1 cellular context compared by ENCODE assay signal in genomic region chr13:98486412-98486811, GRCh38.
TF ChIP-seq lines count a peak whose summit lies in the region.

No MANE protein-coding gene starts in this region.

TF ChIP-seq in GM23338, 12 proteins besides CTCF, POLR2A, EP300 and RAD21 (continued from another document):
- TF ChIP-seq, protein P1, sequence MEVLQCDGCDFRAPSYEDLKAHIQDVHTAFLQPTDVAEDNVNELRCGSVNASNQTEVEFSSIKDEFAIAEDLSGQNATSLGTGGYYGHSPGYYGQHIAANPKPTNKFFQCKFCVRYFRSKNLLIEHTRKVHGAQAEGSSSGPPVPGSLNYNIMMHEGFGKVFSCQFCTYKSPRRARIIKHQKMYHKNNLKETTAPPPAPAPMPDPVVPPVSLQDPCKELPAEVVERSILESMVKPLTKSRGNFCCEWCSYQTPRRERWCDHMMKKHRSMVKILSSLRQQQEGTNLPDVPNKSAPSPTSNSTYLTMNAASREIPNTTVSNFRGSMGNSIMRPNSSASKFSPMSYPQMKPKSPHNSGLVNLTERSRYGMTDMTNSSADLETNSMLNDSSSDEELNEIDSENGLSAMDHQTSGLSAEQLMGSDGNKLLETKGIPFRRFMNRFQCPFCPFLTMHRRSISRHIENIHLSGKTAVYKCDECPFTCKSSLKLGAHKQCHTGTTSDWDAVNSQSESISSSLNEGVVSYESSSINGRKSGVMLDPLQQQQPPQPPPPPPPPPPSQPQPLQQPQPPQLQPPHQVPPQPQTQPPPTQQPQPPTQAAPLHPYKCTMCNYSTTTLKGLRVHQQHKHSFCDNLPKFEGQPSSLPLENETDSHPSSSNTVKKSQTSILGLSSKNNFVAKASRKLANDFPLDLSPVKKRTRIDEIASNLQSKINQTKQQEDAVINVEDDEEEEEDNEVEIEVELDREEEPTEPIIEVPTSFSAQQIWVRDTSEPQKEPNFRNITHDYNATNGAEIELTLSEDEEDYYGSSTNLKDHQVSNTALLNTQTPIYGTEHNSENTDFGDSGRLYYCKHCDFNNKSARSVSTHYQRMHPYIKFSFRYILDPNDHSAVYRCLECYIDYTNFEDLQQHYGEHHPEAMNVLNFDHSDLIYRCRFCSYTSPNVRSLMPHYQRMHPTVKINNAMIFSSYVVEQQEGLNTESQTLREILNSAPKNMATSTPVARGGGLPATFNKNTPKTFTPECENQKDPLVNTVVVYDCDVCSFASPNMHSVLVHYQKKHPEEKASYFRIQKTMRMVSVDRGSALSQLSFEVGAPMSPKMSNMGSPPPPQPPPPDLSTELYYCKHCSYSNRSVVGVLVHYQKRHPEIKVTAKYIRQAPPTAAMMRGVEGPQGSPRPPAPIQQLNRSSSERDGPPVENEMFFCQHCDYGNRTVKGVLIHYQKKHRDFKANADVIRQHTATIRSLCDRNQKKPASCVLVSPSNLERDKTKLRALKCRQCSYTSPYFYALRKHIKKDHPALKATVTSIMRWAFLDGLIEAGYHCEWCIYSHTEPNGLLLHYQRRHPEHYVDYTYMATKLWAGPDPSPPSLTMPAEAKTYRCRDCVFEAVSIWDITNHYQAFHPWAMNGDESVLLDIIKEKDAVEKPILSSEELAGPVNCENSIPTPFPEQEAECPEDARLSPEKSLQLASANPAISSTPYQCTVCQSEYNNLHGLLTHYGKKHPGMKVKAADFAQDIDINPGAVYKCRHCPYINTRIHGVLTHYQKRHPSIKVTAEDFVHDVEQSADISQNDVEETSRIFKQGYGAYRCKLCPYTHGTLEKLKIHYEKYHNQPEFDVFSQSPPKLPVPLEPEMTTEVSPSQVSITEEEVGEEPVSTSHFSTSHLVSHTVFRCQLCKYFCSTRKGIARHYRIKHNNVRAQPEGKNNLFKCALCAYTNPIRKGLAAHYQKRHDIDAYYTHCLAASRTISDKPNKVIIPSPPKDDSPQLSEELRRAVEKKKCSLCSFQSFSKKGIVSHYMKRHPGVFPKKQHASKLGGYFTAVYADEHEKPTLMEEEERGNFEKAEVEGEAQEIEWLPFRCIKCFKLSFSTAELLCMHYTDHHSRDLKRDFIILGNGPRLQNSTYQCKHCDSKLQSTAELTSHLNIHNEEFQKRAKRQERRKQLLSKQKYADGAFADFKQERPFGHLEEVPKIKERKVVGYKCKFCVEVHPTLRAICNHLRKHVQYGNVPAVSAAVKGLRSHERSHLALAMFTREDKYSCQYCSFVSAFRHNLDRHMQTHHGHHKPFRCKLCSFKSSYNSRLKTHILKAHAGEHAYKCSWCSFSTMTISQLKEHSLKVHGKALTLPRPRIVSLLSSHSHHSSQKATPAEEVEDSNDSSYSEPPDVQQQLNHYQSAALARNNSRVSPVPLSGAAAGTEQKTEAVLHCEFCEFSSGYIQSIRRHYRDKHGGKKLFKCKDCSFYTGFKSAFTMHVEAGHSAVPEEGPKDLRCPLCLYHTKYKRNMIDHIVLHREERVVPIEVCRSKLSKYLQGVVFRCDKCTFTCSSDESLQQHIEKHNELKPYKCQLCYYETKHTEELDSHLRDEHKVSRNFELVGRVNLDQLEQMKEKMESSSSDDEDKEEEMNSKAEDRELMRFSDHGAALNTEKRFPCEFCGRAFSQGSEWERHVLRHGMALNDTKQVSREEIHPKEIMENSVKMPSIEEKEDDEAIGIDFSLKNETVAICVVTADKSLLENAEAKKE (CRISPR knock-in tag; IDR thresholded peaks at IDR 0.05) = no peak
- TF ChIP-seq EZH2 (IDR thresholded peaks at IDR 0.05; ENCODE audit: low read depth, unreplicated experiment) (no peak), EZH2phosphoT487 (IDR thresholded peaks at IDR 0.05; ENCODE audit: unreplicated experiment) (no peak), ETS1 (IDR thresholded peaks at IDR 0.05) (no peak), ZNF114 (CRISPR knock-in tag; IDR thresholded peaks at IDR 0.05) (no peak), REST (IDR thresholded peaks at IDR 0.05; ENCODE audit: unreplicated experiment) (no peak), STAT1 (IDR thresholded peaks at IDR 0.05; ENCODE audit: unreplicated experiment) (no peak)
